9 cellular contexts compared by ENCODE assay signal in the genomic region with DNA sequence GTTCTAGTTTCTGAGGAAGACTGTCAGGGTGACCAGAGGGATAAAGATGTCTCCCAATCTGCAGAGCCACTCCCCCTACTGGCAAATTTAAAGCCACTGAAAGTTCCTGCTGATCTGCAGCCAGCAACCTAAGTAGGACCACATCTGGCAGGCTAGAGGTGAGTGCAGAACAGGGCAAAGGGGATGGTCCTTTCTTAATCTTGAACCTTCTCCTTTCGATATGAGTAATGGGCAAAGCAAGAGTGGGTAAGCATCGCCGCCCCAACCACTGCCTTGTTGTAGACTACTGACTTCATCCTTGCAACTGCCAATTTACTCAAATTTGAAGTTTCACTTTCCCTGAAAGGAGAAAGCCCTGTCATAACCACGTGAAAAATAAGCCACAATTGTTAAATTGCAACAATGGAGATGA. TPM values are rescaled to one million over a fixed set of nuclear protein-coding genes. Genes with fewer than 3 reads are reported as not detected.
DNase-seq lines count a peak whose midpoint lies in the region; ATAC-seq, FAIRE-seq and TF ChIP-seq lines count a peak whose summit lies in the region.
"Had no signal": no experiment of that assay in that cellular context is flagged by ENCODE, and none has a peak within 500 bp of the region (broad histone marks: within the 10 kb centered on the region; RNA-seq: fewer than 3 reads in every experiment).

No MANE protein-coding gene starts in this region.

- ATAC-seq in GM18873 (IDR thresholded peaks at IDR 0.05; ENCODE audit: low FRiP score, unreplicated experiment) (peak; percentile 96), HG03039 (IDR thresholded peaks at IDR 0.05; ENCODE audit: unreplicated experiment) (peak; percentile 96)

- peak; percentile 36 for TF ChIP-seq CTCF in BE2C (IDR thresholded peaks at IDR 0.05; ENCODE audit: low read depth, low read length)
- TF ChIP-seq CTCF in tibial nerve (IDR thresholded peaks at IDR 0.05): no peak

- no peak for DNase-seq in BE2C
- DNase-seq in RPMI7951 (ENCODE audit: low read depth): peak; percentile 24
- DNase-seq in germinal center (ENCODE audit: low spot score): peak; percentile 34
- no peak for DNase-seq in tibial nerve (ENCODE audit: low spot score in 2 of 2)
- no peak for DNase-seq in urothelium cell line (ENCODE audit: low spot score)
- DNase-seq in GF-D8 (lab: John Stamatoyannopoulos, UW): no peak

- no peak for TF ChIP-seq EP300 in tibial nerve (IDR thresholded peaks at IDR 0.05)

- TF ChIP-seq POLR2A in tibial nerve (IDR thresholded peaks at IDR 0.05): no peak

- H3K4me3 ChIP-seq in BE2C (ENCODE audit: low read depth, low read length) (no peak overlapping the region), tibial nerve (no peak overlapping the region)
- H3K4me3 ChIP-seq: upper lobe of left lung had no signal

- H3K27me3 ChIP-seq in BE2C (no peaks in the 10 kb centered on the region), tibial nerve (no peaks in the 10 kb centered on the region)
- H3K27me3 ChIP-seq: upper lobe of left lung had no signal

- no peak overlapping the region for H3K27ac ChIP-seq in tibial nerve
- H3K27ac ChIP-seq: upper lobe of left lung had no signal

- FAIRE-seq in urothelium cell line (lab: Jason Lieb, UNC): no peak

- H3K9me3 ChIP-seq in BE2C (no peaks in the 10 kb centered on the region), tibial nerve (no peaks in the 10 kb centered on the region)
- H3K9me3 ChIP-seq: upper lobe of left lung had no signal

- H3K36me3 ChIP-seq in BE2C (no peaks in the 10 kb centered on the region), tibial nerve (no peaks in the 10 kb centered on the region)
- H3K36me3 ChIP-seq: upper lobe of left lung had no signal

- 75 to 85% methylated on average over 4 of the region's 4 CpGs for WGBS in tibial nerve, 2 donors

- H3K4me1 ChIP-seq in BE2C (no peaks in the 10 kb centered on the region; the same call in 1 of the 2 replicates), tibial nerve (peaks cover 0 to 15% (median 4%) of the 10 kb centered on the region in 4 donors)
- H3K4me1 ChIP-seq: upper lobe of left lung had no signal

RNA-seq across cellular contexts. Expression of gene SCUBE2, which starts 30.7 kb away (rescaled TPM):
- 0.56 TPM for polyA plus RNA-seq in BE2C (2012; ENCODE audit: insufficient read depth, insufficient read length, low read depth)
- 0.36 and 0.88 TPM in 2 replicates for total RNA-seq in RPMI7951 (2014; rRNA removed; shearing (Covaris generic))
- 10 to 100 TPM in 1 of 4 donors, 1 to 10 TPM in 3; 3.1 to 12.6 (median 4.7) TPM for total RNA-seq in tibial nerve

RNA-seq across cellular contexts. Expression of gene NRIP3, which starts 56.9 kb away (rescaled TPM):
- polyA plus RNA-seq in BE2C (2012; ENCODE audit: insufficient read depth, insufficient read length, low read depth): not detected
- total RNA-seq in RPMI7951 (2014; rRNA removed; shearing (Covaris generic)): 31.7 and 31.8 TPM in 2 replicates
- total RNA-seq in tibial nerve: 1 to 10 TPM in 2 of 4 donors, under 1 TPM in 1, not detected in 1; 0.42 to 1.8 (median 1.3) TPM

Comparison
In these comparisons a context has a peak if more than half of its experiments do, and no peak if none do; other contexts are left out.
1. DNase-seq: peak in RPMI7951 (single experiment) and germinal center (single experiment); none in BE2C (single experiment), tibial nerve (0 of 2), urothelium cell line (single experiment) and GF-D8 (single experiment).
2. RNA of gene NRIP3, which starts 56.9 kb away (total RNA-seq): 31.7 to 31.8 TPM in RPMI7951; 0.42 to 1.8 TPM in tibial nerve; every median in the first group is over 10 times any median in the second.